26 cellular contexts compared by ENCODE assay signal in the genomic region with DNA sequence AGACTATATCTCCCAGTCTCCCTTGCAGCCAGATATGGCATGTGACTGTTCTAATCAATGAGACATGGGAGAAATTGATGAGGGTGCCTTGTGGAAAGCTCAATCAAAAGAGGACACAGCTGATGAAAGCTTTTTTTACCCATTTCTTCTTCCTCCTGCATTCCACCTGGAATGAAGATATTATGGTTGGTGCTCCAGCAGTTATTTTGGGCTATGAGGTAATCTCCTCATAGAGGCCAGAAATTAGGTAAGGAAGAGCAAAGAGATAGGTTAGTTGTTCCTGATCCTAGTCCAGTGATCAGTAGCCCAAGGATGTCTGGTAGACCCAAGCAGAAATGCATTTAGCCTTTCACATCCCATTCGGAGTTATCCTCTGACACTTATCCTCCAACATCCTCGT. TPM values are rescaled to one million over a fixed set of nuclear protein-coding genes. Genes with fewer than 3 reads are reported as not detected.
A peak's percentile ranks its signal among the peaks of the same experiment; 100 is the strongest.
DNase-seq lines count a peak whose midpoint lies in the region; ATAC-seq, FAIRE-seq and TF ChIP-seq lines count a peak whose summit lies in the region.
"Had no signal": no experiment of that assay in that cellular context is flagged by ENCODE, and none has a peak within 500 bp of the region (broad histone marks: within the 10 kb centered on the region; RNA-seq: fewer than 3 reads in every experiment).

No MANE protein-coding gene starts in this region.

- H3K27me3 ChIP-seq in K562 (ENCODE audit: control insufficient read depth in 2 of 2, insufficient read depth in 2 of 2, low read length in 2 of 2): 0 out of 5 replicates have a peak, but pooled peaks cover 0 to 4% of the 10 kb centered on the region in 2 experiments
- peaks cover 19% of the 10 kb centered on the region for H3K27me3 ChIP-seq in osteoblast (ENCODE audit: insufficient read depth, low read length)
- H3K27me3 ChIP-seq: BE2C; BLaER1 treated with 17β-estradiol and CSF1 and Interleukin-3, amounts not matched to agents 10 nM and 100 nM had no signal

- in situ Hi-C loops in K562 (cut with MboI): loop anchor here (5.0 kb wide), 1 partner anchor 43 kb away; no protein-coding TSS in a partner anchor

- POLR2A ChIA-PET in HEK293 (lab: Yijun Ruan, JAX): no interaction called here
- POLR2A ChIA-PET in K562 (lab: Yijun Ruan, JAX): no interaction called here

- H3K9me3 ChIP-seq in HEK293 (ENCODE audit: control insufficient read depth, insufficient read depth, low read depth, low read length): no peaks in the 10 kb centered on the region
- H3K9me3 ChIP-seq in KOPT-K1 (ENCODE audit: insufficient read depth, low read length, poor library complexity, severe bottlenecking): no peaks in the 10 kb centered on the region
- no peaks in the 10 kb centered on the region for H3K9me3 ChIP-seq in K562 (replicated peaks; ENCODE audit: control insufficient read depth, insufficient read depth, low read depth, low read length)
- H3K9me3 ChIP-seq in osteoblast (ENCODE audit: low read depth, low read length): no peaks in the 10 kb centered on the region
- H3K9me3 ChIP-seq: A549; BE2C; BLaER1 treated with 17β-estradiol and CSF1 and Interleukin-3, amounts not matched to agents 10 nM and 100 nM had no signal

- H3K4me3 ChIP-seq in HEK293 (ENCODE audit: low read depth, low read length) (no peak overlapping the region), K562 (no peak overlapping the region), osteoblast (ENCODE audit: insufficient read depth, low read length) (no peak overlapping the region)
- H3K4me3 ChIP-seq: A549; BLaER1 treated with 17β-estradiol and CSF1 and Interleukin-3, amounts not matched to agents 10 nM and 100 nM; GM12878; GM23248 had no signal

- H4K20me1 ChIP-seq in K562 (replicated peaks; ENCODE audit: control insufficient read depth, insufficient read depth, low read length): no peaks in the 10 kb centered on the region
- H4K20me1 ChIP-seq in osteoblast (ENCODE audit: insufficient read depth, low read length): no peaks in the 10 kb centered on the region
- H4K20me1 ChIP-seq: BLaER1 treated with 17β-estradiol and CSF1 and Interleukin-3, amounts not matched to agents 10 nM and 100 nM had no signal

- no peak for FAIRE-seq in K562 (lab: Jason Lieb, UNC)
- FAIRE-seq: A549, D721Med, GM12878, GM19239 had no signal

- H3K27ac ChIP-seq in HEK293 (ENCODE audit: extremely low read depth, low read depth, low read length): no peak overlapping the region
- H3K27ac ChIP-seq in KOPT-K1 (ENCODE audit: low read depth, low read length, poor library complexity, severe bottlenecking): peak overlapping the region; percentile 25
- H3K27ac ChIP-seq in K562 (ENCODE audit: extremely low read depth, low read depth, low read length): no peak overlapping the region
- H3K27ac ChIP-seq in osteoblast (ENCODE audit: low read depth, low read length): no peak overlapping the region
- H3K27ac ChIP-seq: A549; BLaER1 treated with 17β-estradiol and CSF1 and Interleukin-3, amounts not matched to agents 10 nM and 100 nM; GM23248 had no signal

- WGBS in K562 (ENCODE audit: insufficient coverage, low coverage, missing lambda C conversion rate): 43% methylated on average over 2 of the region's 2 CpGs

- no peaks in the 10 kb centered on the region for H3K9me1 ChIP-seq in K562 (ENCODE audit: control insufficient read depth, insufficient read depth, low read length)

- CTCF ChIA-PET in HEK293 (lab: Yijun Ruan, JAX): no interaction called here
- CTCF ChIA-PET in K562 (lab: Yijun Ruan, JAX; ENCODE audit: low intra/inter-chr PET ratio): no interaction called here

- intact Hi-C loops in K562 (cut with micrococcal nuclease): no loop called here

- TF ChIP-seq RAD21 in K562 (CRISPR knock-in tag; conservative IDR thresholded peaks at IDR 0.05 in 1 of 2, IDR thresholded peaks at IDR 0.05 in 1 of 2): no peak

- H3K79me2 ChIP-seq in K562 (ENCODE audit: control insufficient read depth, insufficient read depth, low read length): no peaks in the 10 kb centered on the region
- H3K79me2 ChIP-seq in osteoblast (ENCODE audit: insufficient read depth, low read length): no peaks in the 10 kb centered on the region

- H3K36me3 ChIP-seq in HEK293 (ENCODE audit: control insufficient read depth in 2 of 2, insufficient read depth in 1 of 2, low read length in 2 of 2) (no peaks in the 10 kb centered on the region), KOPT-K1 (ENCODE audit: insufficient read depth, low read length) (no peaks in the 10 kb centered on the region), K562 (ENCODE audit: control insufficient read depth, insufficient read depth, low read length) (no peaks in the 10 kb centered on the region), osteoblast (ENCODE audit: insufficient read depth, low read length) (no peaks in the 10 kb centered on the region)
- H3K36me3 ChIP-seq: BE2C; BLaER1 treated with 17β-estradiol and CSF1 and Interleukin-3, amounts not matched to agents 10 nM and 100 nM had no signal

- H3K4me2 ChIP-seq in K562 (ENCODE audit: insufficient read depth, low read length) (no peak overlapping the region), osteoblast (ENCODE audit: insufficient read depth, low read length) (no peak overlapping the region)
- H3K4me2 ChIP-seq: A549; BLaER1 treated with 17β-estradiol and CSF1 and Interleukin-3, amounts not matched to agents 10 nM and 100 nM had no signal

- TF ChIP-seq EP300 in K562 (IDR thresholded peaks at IDR 0.05; ENCODE audit: low read length): no peak

- TF ChIP-seq POLR2A in K562 (conservative IDR thresholded peaks at IDR 0.05): no peak

- TF ChIP-seq CTCF in HEK293 (tag by site-specific recombination; IDR thresholded peaks at IDR 0.05) (no peak), K562 (IDR thresholded peaks at IDR 0.05 in 2 of 3, conservative IDR thresholded peaks at IDR 0.05 in 1 of 3; ENCODE audit: insufficient read depth in 2 of 3, low read depth in 1 of 3, low read length in 3 of 3) (no peak), osteoblast (IDR thresholded peaks at IDR 0.05; ENCODE audit: extremely low read depth, low read depth, low read length) (no peak)

- ATAC-seq in K562 (no peak), HG02938 (IDR thresholded peaks at IDR 0.05; ENCODE audit: unreplicated experiment) (no peak)
- ATAC-seq: A549, GM12878, HCT116 had no signal

- H3K4me1 ChIP-seq in HEK293 (ENCODE audit: control insufficient read depth, insufficient read depth, low read length) (no peaks in the 10 kb centered on the region), K562 (replicated peaks in 1 of 2; ENCODE audit: control insufficient read depth in 2 of 2, insufficient read depth in 2 of 2, low read length in 2 of 2) (peaks cover 19 to 31% of the 10 kb centered on the region in 2 experiments), osteoblast (ENCODE audit: insufficient read depth, low read length) (peaks cover 10% of the 10 kb centered on the region)
- H3K4me1 ChIP-seq: BE2C had no signal

- no TSS peak for BruUV-seq in K562 (replicated peaks; lab: Mats Ljungman, UMichigan)

- H3K9ac ChIP-seq in K562 (ENCODE audit: insufficient read depth in 1 of 2, low read depth in 2 of 2, low read length in 2 of 2): no peak overlapping the region
- H3K9ac ChIP-seq: BLaER1 treated with 17β-estradiol and CSF1 and Interleukin-3, amounts not matched to agents 10 nM and 100 nM; GM23248 had no signal

- DNase-seq in K562 (ENCODE audit: extremely low read depth in 1 of 4, low spot score in 3 of 4) (no peak), osteoblast (ENCODE audit: insufficient read length, low spot score, missing footprints) (peak; percentile 62), HuH-7.5 (ENCODE audit: low spot score) (no peak), cortex of kidney (lab: John Stamatoyannopoulos, UW) (no peak)
- DNase-seq: 8988T; ACHN; AML-193; BE2C; CD4-positive, alpha-beta T cell; CD8-positive, alpha-beta memory T cell; DMS 273 treated with DMSO at 0.1 percent for 48 hours; DMS79; EL; GDM1; GM23248; H9; HFFc6 had no signal

- H2AFZ ChIP-seq in K562 (ENCODE audit: low read depth, low read length) (no peak overlapping the region), osteoblast (ENCODE audit: low read length) (no peak overlapping the region)
- H2AFZ ChIP-seq: GM23248 had no signal

RNA-seq across cellular contexts. Expression of a gene that starts 16.8 kb away (rescaled TPM):
- 83.2 and 85.7 TPM in 2 replicates for total RNA-seq in K562 (2011; cell fraction: chromatin; rRNA removed; ENCODE audit: low replicate concordance)
- total RNA-seq in K562 (2011; cell fraction: nucleolus; rRNA removed): 15.8 and 19.9 TPM in 2 replicates
- total RNA-seq in K562 (2011; cell fraction: nucleoplasm; rRNA removed): 25.1 and 27.5 TPM in 2 replicates
- 9.0 and 9.5 TPM in 2 replicates for total RNA-seq in K562 (2014; rRNA removed)
- total RNA-seq in K562 (2014; rRNA removed; fragmentation: Illumina TruSeq; extraction: Trizol): 16.0 and 18.7 TPM in 2 replicates
- 13.0 and 13.6 TPM in 2 replicates for total RNA-seq in K562 (2015; rRNA removed; fragmentation: Illumina TruSeq; extraction: Trizol)
- 14.7 TPM in 2 replicates for total RNA-seq in K562 (2021)
- polyA plus RNA-seq in K562 (2011; rRNA removed): 17.4 and 17.9 TPM in 2 replicates
- polyA plus RNA-seq in K562 (2011; cell fraction: cytosol; rRNA removed): 6.1 and 8.0 TPM in 2 replicates
- polyA plus RNA-seq in K562 (2011; cell fraction: nucleus; rRNA removed): 14.6 and 18.0 TPM in 2 replicates
- polyA plus RNA-seq in K562 (2012): 7.9 and 12.6 TPM in 2 replicates
- 11.8 and 13.0 TPM in 2 replicates for polyA plus RNA-seq in K562 (2014; fragmentation: Illumina TruSeq; extraction: Trizol)
- 1 to 10 TPM; 3.5 to 4.2 TPM for polyA plus RNA-seq in K562 (2014; fragmentation: Nextera tagmentation; extraction: Ambion mirVana)
- 10.1 and 11.9 TPM in 2 replicates for polyA plus RNA-seq in K562 (2014; rRNA removed)
- 26.5 and 30.1 TPM in 2 replicates for polyA minus RNA-seq in K562 (2011; rRNA and poly(A)+ RNA removed)
- 7.4 and 10.6 TPM in 2 replicates for polyA minus RNA-seq in K562 (2011; cell fraction: cytosol; rRNA and poly(A)+ RNA removed)
- polyA minus RNA-seq in K562 (2011; cell fraction: nucleus; rRNA and poly(A)+ RNA removed): 15.9 and 24.1 TPM in 2 replicates
- total RNA-seq in osteoblast: 23.9 and 25.0 TPM in 2 replicates

RNA-seq across cellular contexts. Expression of a gene that starts 49.7 kb away (rescaled TPM):
- total RNA-seq in K562 (2011; cell fraction: chromatin; rRNA removed; ENCODE audit: low replicate concordance): 9.9 and 18.6 TPM in 2 replicates
- 25.1 and 30.5 TPM in 2 replicates for total RNA-seq in K562 (2011; cell fraction: nucleolus; rRNA removed)
- total RNA-seq in K562 (2011; cell fraction: nucleoplasm; rRNA removed): 18.3 and 23.1 TPM in 2 replicates
- total RNA-seq in K562 (2014; rRNA removed): 31.6 and 38.3 TPM in 2 replicates
- total RNA-seq in K562 (2014; rRNA removed; fragmentation: Illumina TruSeq; extraction: Trizol): 10.0 and 11.2 TPM in 2 replicates
- total RNA-seq in K562 (2015; rRNA removed; fragmentation: Illumina TruSeq; extraction: Trizol): 10.5 and 10.8 TPM in 2 replicates
- 29.4 and 31.1 TPM in 2 replicates for total RNA-seq in K562 (2021)
- 21.0 and 25.5 TPM in 2 replicates for polyA plus RNA-seq in K562 (2011; rRNA removed)
- polyA plus RNA-seq in K562 (2011; cell fraction: cytosol; rRNA removed): 27.6 and 61.0 TPM in 2 replicates
- polyA plus RNA-seq in K562 (2011; cell fraction: nucleus; rRNA removed): 14.4 and 23.7 TPM in 2 replicates
- 20.7 and 24.2 TPM in 2 replicates for polyA plus RNA-seq in K562 (2012)
- polyA plus RNA-seq in K562 (2014; fragmentation: Illumina TruSeq; extraction: Trizol): 10.3 and 15.0 TPM in 2 replicates
- polyA plus RNA-seq in K562 (2014; fragmentation: Nextera tagmentation; extraction: Ambion mirVana): 1 to 10 TPM; 3.1 to 3.9 TPM
- 30.9 and 37.3 TPM in 2 replicates for polyA plus RNA-seq in K562 (2014; rRNA removed)
- polyA minus RNA-seq in K562 (2011; rRNA and poly(A)+ RNA removed): 5.4 and 8.9 TPM in 2 replicates
- polyA minus RNA-seq in K562 (2011; cell fraction: cytosol; rRNA and poly(A)+ RNA removed): 9.5 and 11.1 TPM in 2 replicates
- 10.4 and 14.2 TPM in 2 replicates for polyA minus RNA-seq in K562 (2011; cell fraction: nucleus; rRNA and poly(A)+ RNA removed)
- total RNA-seq in osteoblast: 10.0 and 10.9 TPM in 2 replicates

RNA-seq across cellular contexts. Expression of a gene that starts 56.0 kb away (rescaled TPM):
- total RNA-seq in K562 (2011; cell fraction: chromatin; rRNA removed; ENCODE audit: low replicate concordance): 23.4 and 45.9 TPM in 2 replicates
- 16.5 and 18.4 TPM in 2 replicates for total RNA-seq in K562 (2011; cell fraction: nucleolus; rRNA removed)
- total RNA-seq in K562 (2011; cell fraction: nucleoplasm; rRNA removed): 26.7 and 33.1 TPM in 2 replicates
- 74.2 and 78.8 TPM in 2 replicates for total RNA-seq in K562 (2014; rRNA removed)
- 85.7 and 86.2 TPM in 2 replicates for total RNA-seq in K562 (2014; rRNA removed; fragmentation: Illumina TruSeq; extraction: Trizol)
- 83.3 and 90.6 TPM in 2 replicates for total RNA-seq in K562 (2015; rRNA removed; fragmentation: Illumina TruSeq; extraction: Trizol)
- 51.3 and 53.6 TPM in 2 replicates for total RNA-seq in K562 (2021)
- 59.5 and 83.8 TPM in 2 replicates for polyA plus RNA-seq in K562 (2011; rRNA removed)
- polyA plus RNA-seq in K562 (2011; cell fraction: cytosol; rRNA removed): 19.4 and 37.0 TPM in 2 replicates
- 37.8 and 48.5 TPM in 2 replicates for polyA plus RNA-seq in K562 (2011; cell fraction: nucleus; rRNA removed)
- 49.1 and 74.0 TPM in 2 replicates for polyA plus RNA-seq in K562 (2012)
- polyA plus RNA-seq in K562 (2014; fragmentation: Illumina TruSeq; extraction: Trizol): 74.8 and 87.6 TPM in 2 replicates
- 10 to 100 TPM; 37.6 to 48.1 TPM for polyA plus RNA-seq in K562 (2014; fragmentation: Nextera tagmentation; extraction: Ambion mirVana)
- 104 and 111 TPM in 2 replicates for polyA plus RNA-seq in K562 (2014; rRNA removed)
- polyA minus RNA-seq in K562 (2011; rRNA and poly(A)+ RNA removed): 46.9 and 49.6 TPM in 2 replicates
- polyA minus RNA-seq in K562 (2011; cell fraction: cytosol; rRNA and poly(A)+ RNA removed): 10.4 and 17.8 TPM in 2 replicates
- polyA minus RNA-seq in K562 (2011; cell fraction: nucleus; rRNA and poly(A)+ RNA removed): 13.7 and 31.7 TPM in 2 replicates
- 38.0 and 39.2 TPM in 2 replicates for total RNA-seq in osteoblast
